In the genomic region with DNA sequence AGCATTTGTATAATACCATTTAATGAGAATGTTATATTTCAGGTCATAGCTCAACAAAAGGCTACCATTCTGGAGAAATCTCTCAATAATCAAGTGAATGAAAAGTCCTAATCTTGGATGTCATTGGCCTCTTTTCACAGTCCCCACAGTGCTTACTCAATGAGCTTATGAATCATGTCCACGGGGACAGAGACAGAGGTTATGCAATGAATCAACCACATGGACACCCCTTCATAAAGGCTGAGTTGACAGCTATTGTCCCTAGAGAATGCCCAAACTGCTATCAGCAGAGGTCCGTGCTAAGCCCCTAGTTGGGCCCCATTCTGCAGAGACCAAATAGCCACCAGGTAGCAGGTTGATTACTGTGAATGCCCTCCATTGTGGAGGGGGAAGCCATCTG, we compare ENCODE assay signal across 13 cellular contexts.
A peak's percentile ranks its signal among the peaks of the same experiment; 100 is the strongest.
DNase-seq lines count a peak whose midpoint lies in the region; ATAC-seq and TF ChIP-seq lines count a peak whose summit lies in the region.
"Had no signal": no experiment of that assay in that cellular context is flagged by ENCODE, and none has a peak within 500 bp of the region (broad histone marks: within the 10 kb centered on the region; RNA-seq: fewer than 3 reads in every experiment).

No MANE protein-coding gene starts in this region.

- H3K4me3 ChIP-seq in NB4 (ENCODE audit: low read depth, low read length) (no peak overlapping the region), gastroesophageal sphincter (no peak overlapping the region)
- H3K4me3 ChIP-seq: HAP-1 had no signal

- peak; percentile 31 for ATAC-seq in Right ventricle myocardium superior (ENCODE audit: poor library complexity)
- no peak for ATAC-seq in left ventricle myocardium superior
- no peak for ATAC-seq in gastroesophageal sphincter

- no peak for TF ChIP-seq CTCF in NB4 (IDR thresholded peaks at IDR 0.05; ENCODE audit: low read depth, low read length)
- TF ChIP-seq CTCF in gastroesophageal sphincter (IDR thresholded peaks at IDR 0.05), result no peak

- intact Hi-C loops in Right ventricle myocardium superior (cut with DNase I) (no loop called here), left ventricle myocardium superior (cut with micrococcal nuclease) (no loop called here), posterior vena cava (cut with DNase I) (no loop called here)

- TF ChIP-seq POLR2A in NB4 (IDR thresholded peaks at IDR 0.05; ENCODE audit: extremely low read depth, insufficient read length) (no peak), gastroesophageal sphincter (IDR thresholded peaks at IDR 0.05) (no peak)

- no peak overlapping the region for H3K27ac ChIP-seq in gastroesophageal sphincter
- H3K27ac ChIP-seq: C4-2B had no signal

- peak; percentile 32 for DNase-seq in NCI-H1105 treated with DMSO at 0.1 percent for 48 hours (lab: John Stamatoyannopoulos, UW)
- DNase-seq in NCI-H1105 (lab: John Stamatoyannopoulos, UW), result no peak
- DNase-seq in Right ventricle myocardium superior, result no peak
- DNase-seq in left ventricle myocardium superior, result no peak
- peak; percentile 67 for DNase-seq in NB4 (ENCODE audit: low read depth)
- DNase-seq in posterior vena cava (ENCODE audit: low spot score), result no peak
- DNase-seq: BE2C; CD4-positive, alpha-beta memory T cell; DND-41; GDM1 had no signal

- no peaks in the 10 kb centered on the region for H3K4me1 ChIP-seq in gastroesophageal sphincter
- H3K4me1 ChIP-seq: BE2C, HAP-1 had no signal

- no peak for TF ChIP-seq EP300 in gastroesophageal sphincter (IDR thresholded peaks at IDR 0.05)

- no peaks in the 10 kb centered on the region for H3K9me3 ChIP-seq in gastroesophageal sphincter
- H3K9me3 ChIP-seq: BE2C, HAP-1 had no signal

- 67% methylated on average over 1 of the region's 2 CpGs; no CpG with 5 or more reads in 1 of the 2 donors for WGBS in gastroesophageal sphincter (ENCODE audit: low coverage in 1 of 2), 2 donors

- no peaks in the 10 kb centered on the region for H3K27me3 ChIP-seq in gastroesophageal sphincter
- H3K27me3 ChIP-seq: BE2C had no signal

- H3K36me3 ChIP-seq in gastroesophageal sphincter, result no peaks in the 10 kb centered on the region
- H3K36me3 ChIP-seq: BE2C, HAP-1 had no signal

Comparison
In these comparisons a context has a peak if more than half of its experiments do, and no peak if none do; other contexts are left out.
1. DNase-seq: peak in NCI-H1105 treated with DMSO at 0.1 percent for 48 hours (single experiment) and NB4 (single experiment); none in NCI-H1105 (single experiment), Right ventricle myocardium superior (single experiment), left ventricle myocardium superior (single experiment) and posterior vena cava (single experiment).